In genomic region chr2:45816273-45816672, GRCh38 we compare ENCODE assay signal across 17 cellular contexts.
DNase-seq lines count a peak whose midpoint lies in the region; ATAC-seq, FAIRE-seq and TF ChIP-seq lines count a peak whose summit lies in the region.
"Had no signal": no experiment of that assay in that cellular context is flagged by ENCODE, and none has a peak within 500 bp of the region (broad histone marks: within the 10 kb centered on the region; RNA-seq: fewer than 3 reads in every experiment).

No MANE protein-coding gene starts in this region.

- TF ChIP-seq EP300 in HepG2 (IDR thresholded peaks at IDR 0.05; ENCODE audit: low read depth in 2 of 2, low read length in 2 of 2) = no peak
- no peak for TF ChIP-seq EP300 in HepG2 (CRISPR knock-in tag; IDR thresholded peaks at IDR 0.05; ENCODE audit: borderline replicate concordance)
- no peak for TF ChIP-seq EP300 in esophagus muscularis mucosa (IDR thresholded peaks at IDR 0.05)

- no peaks in the 10 kb centered on the region for H3K36me3 ChIP-seq in liver (ENCODE audit: control insufficient read depth in 4 of 4, insufficient read depth in 3 of 4, low read depth in 1 of 4, low read length in 3 of 4)
- H3K36me3 ChIP-seq in HepG2 (replicated peaks in 1 of 2; ENCODE audit: control insufficient read depth in 1 of 2, insufficient read depth in 2 of 2, low read length in 2 of 2) = no peaks in the 10 kb centered on the region
- no peaks in the 10 kb centered on the region for H3K36me3 ChIP-seq in esophagus muscularis mucosa
- no peaks in the 10 kb centered on the region for H3K36me3 ChIP-seq in pancreas
- H3K36me3 ChIP-seq in GM23338 (ENCODE audit: insufficient read depth) = no peaks in the 10 kb centered on the region

- TF ChIP-seq RAD21 in liver (IDR thresholded peaks at IDR 0.05) (peak in 1 of 2 donors; percentile 21), HepG2 (CRISPR knock-in tag; IDR thresholded peaks at IDR 0.05) (no peak)

- H3K4me3 ChIP-seq in liver (ENCODE audit: low read depth in 1 of 3, low read length in 3 of 3) = no peak overlapping the region
- no peak overlapping the region for H3K4me3 ChIP-seq in HepG2 (replicated peaks in 1 of 3; ENCODE audit: insufficient read depth in 1 of 3, low read depth in 2 of 3, low read length in 3 of 3)
- no peak overlapping the region for H3K4me3 ChIP-seq in esophagus muscularis mucosa
- H3K4me3 ChIP-seq in pancreas = no peak overlapping the region
- H3K4me3 ChIP-seq in GM23338 = no peak overlapping the region
- H3K4me3 ChIP-seq: K562, SK-N-MC had no signal

- H3K4me1 ChIP-seq in liver (ENCODE audit: control insufficient read depth in 4 of 4, insufficient read depth in 4 of 4, low read length in 3 of 4) = peaks cover 5 to 12% (median 10%) of the 10 kb centered on the region in 4 donors
- no peaks in the 10 kb centered on the region for H3K4me1 ChIP-seq in HepG2 (ENCODE audit: insufficient read depth, low read length)
- H3K4me1 ChIP-seq in esophagus muscularis mucosa = peaks cover 67 to 96% (median 92%) of the 10 kb centered on the region in 4 donors
- peaks cover 13 to 24% (median 23%) of the 10 kb centered on the region in 3 donors for H3K4me1 ChIP-seq in pancreas
- H3K4me1 ChIP-seq in GM23338 (ENCODE audit: insufficient read depth) = no peaks in the 10 kb centered on the region

- no peaks in the 10 kb centered on the region for H3K36me3 Mint-ChIP-seq in GM23338 (ENCODE audit: low read depth)
- H3K36me3 Mint-ChIP-seq in stimulated activated effector memory CD8-positive, alpha-beta T cell treated with anti-CD3 and anti-CD28 coated beads, Interleukin-12 subunit alpha, Interleukin-12 subunit beta, amount 100 ng/mL, for 72 hours = no peaks in the 10 kb centered on the region

- TF ChIP-seq POLR2A in HepG2 (IDR thresholded peaks at IDR 0.05; ENCODE audit: insufficient read depth in 1 of 2, low read depth in 2 of 2, low read length in 2 of 2) (no peak), esophagus muscularis mucosa (IDR thresholded peaks at IDR 0.05; ENCODE audit: low read depth) (no peak)

- intact Hi-C loops in HepG2 (cut with micrococcal nuclease; ENCODE audit: unreplicated experiment) = no loop called here
- intact Hi-C loops in esophagus muscularis mucosa (cut with DNase I) = no loop called here
- intact Hi-C loops in pancreas (cut with DNase I) = no loop called here

- no peaks in the 10 kb centered on the region for H3K9me3 Mint-ChIP-seq in GM23338
- H3K9me3 Mint-ChIP-seq in stimulated activated effector memory CD8-positive, alpha-beta T cell treated with anti-CD3 and anti-CD28 coated beads, Interleukin-12 subunit alpha, Interleukin-12 subunit beta, amount 100 ng/mL, for 72 hours = no peaks in the 10 kb centered on the region
- H3K9me3 Mint-ChIP-seq: activated T-helper 1 cell treated with anti-CD3 and anti-CD28 coated beads, Interleukin-12 subunit alpha, Interleukin-12 subunit beta, Interleukin-2, Interleukin-4 antibody, amounts not matched to agents 30 ng/mL and 10 ng/mL and 1 ng/mL, durations not matched to agents 14 hours and 24 hours and 36 hours; dendritic cell treated with granulocyte-macrophage colony-stimulating factor and Interleukin-4, amounts not matched to agents 40 ng/mL and 50 ng/mL, for 4 days had no signal

- H3K27me3 ChIP-seq in liver (ENCODE audit: control insufficient read depth in 4 of 4, insufficient read depth in 4 of 4, low read length in 3 of 4) (no peaks in the 10 kb centered on the region), HepG2 (ENCODE audit: control insufficient read depth in 1 of 2, insufficient read depth in 2 of 2, low read length in 2 of 2) (peaks cover 1 to 3% of the 10 kb centered on the region in 2 experiments; a peak in 1 of 5 replicates), esophagus muscularis mucosa (no peaks in the 10 kb centered on the region), pancreas (no peaks in the 10 kb centered on the region), GM23338 (ENCODE audit: insufficient read depth) (no peaks in the 10 kb centered on the region)

- DNase-seq in HepG2 (ENCODE audit: low spot score) = no peak
- no peak for DNase-seq in esophagus muscularis mucosa (ENCODE audit: extremely low spot score)
- DNase-seq in pancreas = peak in 3 of 6 donors; percentile 14 to 56 (median 48)
- DNase-seq in GM23338 (ENCODE audit: low spot score) = no peak
- DNase-seq in stimulated activated effector memory CD8-positive, alpha-beta T cell treated with anti-CD3 and anti-CD28 coated beads, Interleukin-12 subunit alpha, Interleukin-12 subunit beta, amount 100 ng/mL, for 72 hours (ENCODE audit: low spot score in 2 of 2) = no peak
- DNase-seq: activated CD4-positive, alpha-beta T cell treated with anti-CD3 and anti-CD28 coated beads, Interleukin-2, amount 50 U/mL, for 48 hours; amygdala; NCI-H226 had no signal

- peaks cover 27% of the 10 kb centered on the region for H3K4me1 Mint-ChIP-seq in GM23338
- H3K4me1 Mint-ChIP-seq in stimulated activated effector memory CD8-positive, alpha-beta T cell treated with anti-CD3 and anti-CD28 coated beads, Interleukin-12 subunit alpha, Interleukin-12 subunit beta, amount 100 ng/mL, for 72 hours = peaks cover 27% of the 10 kb centered on the region

- no TSS peak for BruUV-seq in HepG2 (replicated peaks; lab: Mats Ljungman, UMichigan)

- peaks cover 4% of the 10 kb centered on the region for H3K27me3 Mint-ChIP-seq in GM23338 (ENCODE audit: insufficient read depth, low read depth, poor library complexity)
- H3K27me3 Mint-ChIP-seq: dendritic cell treated with granulocyte-macrophage colony-stimulating factor and Interleukin-4, amounts not matched to agents 40 ng/mL and 50 ng/mL, for 4 days had no signal

- H3K9me3 ChIP-seq in liver (ENCODE audit: control insufficient read depth in 4 of 4, low read length in 3 of 4) = no peaks in the 10 kb centered on the region
- H3K9me3 ChIP-seq in HepG2 (ENCODE audit: low read length) = no peaks in the 10 kb centered on the region
- H3K9me3 ChIP-seq in esophagus muscularis mucosa = no peaks in the 10 kb centered on the region
- H3K9me3 ChIP-seq in pancreas = no peaks in the 10 kb centered on the region

- H3K9ac ChIP-seq in liver (ENCODE audit: low read depth in 1 of 2, low read length in 2 of 2) = no peak overlapping the region
- no peak overlapping the region for H3K9ac ChIP-seq in HepG2 (ENCODE audit: insufficient read depth, low read depth, low read length)

- H3K4me2 ChIP-seq in HepG2 (ENCODE audit: low read depth, low read length) = no peak overlapping the region
- H3K4me2 ChIP-seq in GM23338 = no peak overlapping the region

- FAIRE-seq in HepG2 (lab: Jason Lieb, UNC) = no peak
- no peak for FAIRE-seq in pancreas (lab: Jason Lieb, UNC)
- FAIRE-seq: K562, urothelium cell line had no signal

- POLR2A ChIA-PET in HepG2 (lab: Yijun Ruan, JAX) = no interaction called here

- no peak overlapping the region for H3K27ac ChIP-seq in liver (ENCODE audit: low read depth in 1 of 2, low read length in 2 of 2)
- no peak overlapping the region for H3K27ac ChIP-seq in HepG2 (ENCODE audit: extremely low read length, insufficient read depth, low read length)
- H3K27ac ChIP-seq in esophagus muscularis mucosa (replicated peaks in 1 of 4) = peak overlapping the region in 3 of 4 donors; percentile 18 to 50 (median 47)
- H3K27ac ChIP-seq in pancreas = peak overlapping the region in 1 of 4 donors; percentile 1
- H3K27ac ChIP-seq in GM23338 (ENCODE audit: low read depth) = no peak overlapping the region
- H3K27ac ChIP-seq: SK-N-MC had no signal

- CTCF ChIA-PET in HepG2 (lab: Yijun Ruan, JAX; ENCODE audit: low intra/inter-chr PET ratio, low total read pairs) = no interaction called here

- H3K79me2 ChIP-seq in HepG2 (ENCODE audit: insufficient read depth, low read length) (no peaks in the 10 kb centered on the region), GM23338 (replicated peaks; ENCODE audit: insufficient read depth) (no peaks in the 10 kb centered on the region)

- no peaks in the 10 kb centered on the region for H3F3A ChIP-seq in GM23338 (replicated peaks; ENCODE audit: low read depth)

- 47% methylated on average over 2 of the region's 2 CpGs for WGBS in liver
- WGBS in HepG2 (ENCODE audit: low lambda C conversion rate) = 42% methylated on average over 2 of the region's 2 CpGs
- WGBS in esophagus muscularis mucosa = 39% methylated on average over 2 of the region's 2 CpGs
- 57 to 59% methylated on average over 2 of the region's 2 CpGs for WGBS in pancreas, 2 donors

- H2AFZ ChIP-seq in HepG2 (ENCODE audit: low read length) (no peak overlapping the region), GM23338 (no peak overlapping the region)

- H3K9me2 ChIP-seq in GM23338 (ENCODE audit: insufficient read depth) = 0 out of 2 replicates have a peak, but pooled peaks cover 12% of the 10 kb centered on the region

- H3K4me3 Mint-ChIP-seq in GM23338 = no peak overlapping the region
- H3K4me3 Mint-ChIP-seq in stimulated activated effector memory CD8-positive, alpha-beta T cell treated with anti-CD3 and anti-CD28 coated beads, Interleukin-12 subunit alpha, Interleukin-12 subunit beta, amount 100 ng/mL, for 72 hours = no peak overlapping the region
- H3K4me3 Mint-ChIP-seq: activated T-helper 1 cell treated with anti-CD3 and anti-CD28 coated beads, Interleukin-12 subunit alpha, Interleukin-12 subunit beta, Interleukin-2, Interleukin-4 antibody, amounts not matched to agents 30 ng/mL and 10 ng/mL and 1 ng/mL, durations not matched to agents 14 hours and 24 hours and 36 hours; dendritic cell treated with granulocyte-macrophage colony-stimulating factor and Interleukin-4, amounts not matched to agents 40 ng/mL and 50 ng/mL, for 4 days had no signal

- TF ChIP-seq CTCF in liver (IDR thresholded peaks at IDR 0.05; ENCODE audit: low read depth, low read length, missing input control) = no peak
- no peak for TF ChIP-seq CTCF in HepG2 (CRISPR knock-in tag; IDR thresholded peaks at IDR 0.05)
- TF ChIP-seq CTCF in esophagus muscularis mucosa (IDR thresholded peaks at IDR 0.05) = no peak
- no peak for TF ChIP-seq CTCF in pancreas (IDR thresholded peaks at IDR 0.05)
- TF ChIP-seq CTCF in GM23338 (conservative IDR thresholded peaks at IDR 0.05; ENCODE audit: low read depth in 2 of 2) = no peak

- in situ Hi-C loops in HepG2 (cut with HindIII; ENCODE audit: extremely low pct_ligation_motif_present, low pct_unique_long_range_greater_than_20kb) = no loop called here

- H4K20me1 ChIP-seq in HepG2 (ENCODE audit: insufficient read depth, low read length) = no peaks in the 10 kb centered on the region
- no peaks in the 10 kb centered on the region for H4K20me1 ChIP-seq in GM23338 (replicated peaks; ENCODE audit: insufficient read depth)

- no peak for ATAC-seq in HepG2
- ATAC-seq in pancreas = peak; percentile 42 to 66 (median 61)
- no peak for ATAC-seq in HG02623 (IDR thresholded peaks at IDR 0.05; ENCODE audit: unreplicated experiment)
- no peak for ATAC-seq in GM23338
- ATAC-seq in HG02759 (IDR thresholded peaks at IDR 0.05; ENCODE audit: unreplicated experiment) = no peak
- no peak for ATAC-seq in stimulated activated effector memory CD8-positive, alpha-beta T cell treated with anti-CD3 and anti-CD28 coated beads, Interleukin-12 subunit alpha, Interleukin-12 subunit beta, amount 100 ng/mL, for 72 hours
- ATAC-seq: esophagus mucosa, K562 had no signal

- H3K27ac Mint-ChIP-seq in GM23338 = no peak overlapping the region
- H3K27ac Mint-ChIP-seq in stimulated activated effector memory CD8-positive, alpha-beta T cell treated with anti-CD3 and anti-CD28 coated beads, Interleukin-12 subunit alpha, Interleukin-12 subunit beta, amount 100 ng/mL, for 72 hours = no peak overlapping the region
- H3K27ac Mint-ChIP-seq: activated T-helper 1 cell treated with anti-CD3 and anti-CD28 coated beads, Interleukin-12 subunit alpha, Interleukin-12 subunit beta, Interleukin-2, Interleukin-4 antibody, amounts not matched to agents 30 ng/mL and 10 ng/mL and 1 ng/mL, durations not matched to agents 14 hours and 24 hours and 36 hours; dendritic cell treated with granulocyte-macrophage colony-stimulating factor and Interleukin-4, amounts not matched to agents 40 ng/mL and 50 ng/mL, for 4 days had no signal

Comparison
In these comparisons a context has a peak if more than half of its experiments do, and no peak if none do; other contexts are left out.
1. H3K27ac ChIP-seq: peak in esophagus muscularis mucosa (3 of 4); none in liver (0 of 2), HepG2 (single experiment) and GM23338 (single experiment).
2. ATAC-seq: peak in pancreas (4 of 4); none in HepG2 (single experiment), HG02623 (single experiment), GM23338 (single experiment), HG02759 (single experiment) and stimulated activated effector memory CD8-positive, alpha-beta T cell treated with anti-CD3 and anti-CD28 coated beads, Interleukin-12 subunit alpha, Interleukin-12 subunit beta, amount 100 ng/mL, for 72 hours (single experiment).